Comparison of ENCODE assay signal across 1 cellular context in the genomic region with DNA sequence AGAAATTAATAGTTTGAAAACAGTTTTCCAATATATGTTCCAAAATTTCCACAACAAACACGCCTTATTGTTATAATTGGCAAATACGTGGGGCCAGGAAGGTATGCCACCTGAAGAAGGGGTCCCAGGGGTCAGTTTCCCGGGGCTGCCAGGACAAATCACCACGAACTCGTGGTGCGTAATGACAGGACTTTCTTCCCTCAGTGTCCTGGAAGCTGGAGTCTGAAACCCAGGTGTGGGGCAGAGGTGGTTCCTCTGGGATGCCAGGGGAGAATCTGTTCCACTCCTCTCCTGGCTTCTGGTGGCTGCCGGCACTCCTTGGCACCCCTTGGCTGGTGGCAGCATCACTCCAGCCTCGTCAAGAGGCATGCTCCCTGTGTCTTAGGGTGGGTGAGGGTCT.
TF ChIP-seq lines count a peak whose summit lies in the region.

No MANE protein-coding gene starts in this region.

TF ChIP-seq in HepG2, 621 proteins besides CTCF, POLR2A, EP300 and RAD21:
- TF ChIP-seq, protein P1, sequence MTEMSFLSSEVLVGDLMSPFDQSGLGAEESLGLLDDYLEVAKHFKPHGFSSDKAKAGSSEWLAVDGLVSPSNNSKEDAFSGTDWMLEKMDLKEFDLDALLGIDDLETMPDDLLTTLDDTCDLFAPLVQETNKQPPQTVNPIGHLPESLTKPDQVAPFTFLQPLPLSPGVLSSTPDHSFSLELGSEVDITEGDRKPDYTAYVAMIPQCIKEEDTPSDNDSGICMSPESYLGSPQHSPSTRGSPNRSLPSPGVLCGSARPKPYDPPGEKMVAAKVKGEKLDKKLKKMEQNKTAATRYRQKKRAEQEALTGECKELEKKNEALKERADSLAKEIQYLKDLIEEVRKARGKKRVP (CRISPR knock-in tag; IDR thresholded peaks at IDR 0.05), result no peak
- TF ChIP-seq DZIP1 (CRISPR knock-in tag; IDR thresholded peaks at IDR 0.05) (no peak), HNF4G (IDR thresholded peaks at IDR 0.05; ENCODE audit: borderline replicate concordance, low read depth, low read length) (no peak), HNF4G (CRISPR knock-in tag; IDR thresholded peaks at IDR 0.05; ENCODE audit: borderline replicate concordance, low read depth) (no peak), REST (IDR thresholded peaks at IDR 0.05; ENCODE audit: borderline replicate concordance in 1 of 2, low read depth in 1 of 2, low read length in 2 of 2) (no peak), ZNF619 (CRISPR knock-in tag; IDR thresholded peaks at IDR 0.05) (no peak), ZNF451 (CRISPR knock-in tag; IDR thresholded peaks at IDR 0.05) (no peak), DMAP1 (CRISPR knock-in tag; IDR thresholded peaks at IDR 0.05) (no peak), ZFP62 (CRISPR knock-in tag; IDR thresholded peaks at IDR 0.05) (no peak), ZNF766 (CRISPR knock-in tag; IDR thresholded peaks at IDR 0.05; ENCODE audit: borderline replicate concordance) (no peak), SNAPC5 (CRISPR knock-in tag; IDR thresholded peaks at IDR 0.05; ENCODE audit: borderline replicate concordance) (no peak), NCOR1 (IDR thresholded peaks at IDR 0.05; ENCODE audit: borderline replicate concordance, low read length) (no peak)
- TF ChIP-seq, protein P2, sequence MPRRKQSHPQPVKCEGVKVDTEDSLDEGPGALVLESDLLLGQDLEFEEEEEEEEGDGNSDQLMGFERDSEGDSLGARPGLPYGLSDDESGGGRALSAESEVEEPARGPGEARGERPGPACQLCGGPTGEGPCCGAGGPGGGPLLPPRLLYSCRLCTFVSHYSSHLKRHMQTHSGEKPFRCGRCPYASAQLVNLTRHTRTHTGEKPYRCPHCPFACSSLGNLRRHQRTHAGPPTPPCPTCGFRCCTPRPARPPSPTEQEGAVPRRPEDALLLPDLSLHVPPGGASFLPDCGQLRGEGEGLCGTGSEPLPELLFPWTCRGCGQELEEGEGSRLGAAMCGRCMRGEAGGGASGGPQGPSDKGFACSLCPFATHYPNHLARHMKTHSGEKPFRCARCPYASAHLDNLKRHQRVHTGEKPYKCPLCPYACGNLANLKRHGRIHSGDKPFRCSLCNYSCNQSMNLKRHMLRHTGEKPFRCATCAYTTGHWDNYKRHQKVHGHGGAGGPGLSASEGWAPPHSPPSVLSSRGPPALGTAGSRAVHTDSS (CRISPR knock-in tag; conservative IDR thresholded peaks at IDR 0.05), result no peak
